9 cellular contexts compared by ENCODE assay signal in the genomic region with DNA sequence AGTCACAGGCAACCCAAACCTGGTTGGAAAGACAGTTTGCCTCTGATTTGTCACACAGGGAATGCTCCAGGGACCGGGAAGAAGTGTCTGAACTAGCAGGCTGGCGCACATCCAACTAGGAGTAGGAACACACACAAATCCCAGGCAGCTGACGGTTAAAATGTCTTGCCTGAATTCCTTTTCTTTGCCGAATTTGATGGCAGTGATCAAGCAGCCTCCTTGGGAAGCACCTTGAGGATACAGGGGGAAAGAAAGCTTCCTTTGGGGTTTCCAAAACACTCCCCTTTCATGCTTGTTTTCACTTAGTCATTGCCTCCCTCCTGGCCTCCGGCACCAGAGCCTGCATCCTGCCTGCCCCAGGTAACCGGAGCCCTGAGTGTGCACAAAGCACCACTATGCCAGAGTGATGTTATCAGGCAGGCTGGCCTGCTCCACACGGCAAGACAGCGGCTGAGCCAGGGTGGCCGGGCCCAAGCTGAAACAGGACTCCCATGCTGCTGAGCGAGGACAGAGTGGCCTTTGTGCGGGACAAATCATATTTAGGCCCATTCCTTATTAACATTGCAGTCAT.
DNase-seq lines count a peak whose midpoint lies in the region; ATAC-seq and TF ChIP-seq lines count a peak whose summit lies in the region.
"Had no signal": no experiment of that assay in that cellular context is flagged by ENCODE, and none has a peak within 500 bp of the region (broad histone marks: within the 10 kb centered on the region; RNA-seq: fewer than 3 reads in every experiment).

No MANE protein-coding gene starts in this region.

- H3K79me2 ChIP-seq in Karpas-422 (ENCODE audit: low read length), result no peaks in the 10 kb centered on the region

- CTCF ChIA-PET in HEK293 (lab: Yijun Ruan, JAX), result interaction anchor here (0.9 to 1.8 kb wide), 6 partner anchors 11 to 213 kb away, joined by 3 to 8 read pairs (median 5); no protein-coding TSS in a partner anchor

- H3K9ac ChIP-seq in Karpas-422 (ENCODE audit: low read length), result no peak overlapping the region
- H3K9ac ChIP-seq: BLaER1 treated with 17β-estradiol and CSF1 and Interleukin-3, amounts not matched to agents 10 nM and 100 nM had no signal

- H3K4me1 ChIP-seq in HEK293 (ENCODE audit: control insufficient read depth, insufficient read depth, low read length), result no peaks in the 10 kb centered on the region; the same call in 1 of the 2 replicates
- H3K4me1 ChIP-seq in foreskin keratinocyte, result peaks cover 6% of the 10 kb centered on the region
- no peaks in the 10 kb centered on the region for H3K4me1 ChIP-seq in Karpas-422 (ENCODE audit: low read length)
- no peaks in the 10 kb centered on the region for H3K4me1 ChIP-seq in sigmoid colon
- H3K4me1 ChIP-seq: BLaER1 treated with 17β-estradiol and CSF1 and Interleukin-3, amounts not matched to agents 10 nM and 100 nM had no signal

- no peak for TF ChIP-seq POLR2A in sigmoid colon (IDR thresholded peaks at IDR 0.05)

- POLR2A ChIA-PET in HEK293 (lab: Yijun Ruan, JAX), result no interaction called here

- H3K4me3 ChIP-seq in AG10803 (ENCODE audit: low read length) (no peak overlapping the region), HEK293 (ENCODE audit: low read depth, low read length) (no peak overlapping the region), Karpas-422 (ENCODE audit: low read length) (no peak overlapping the region), sigmoid colon (no peak overlapping the region)
- H3K4me3 ChIP-seq: BLaER1 treated with 17β-estradiol and CSF1 and Interleukin-3, amounts not matched to agents 10 nM and 100 nM had no signal

- no peak for TF ChIP-seq CTCF in AG10803 (conservative IDR thresholded peaks at IDR 0.05; ENCODE audit: low read length)
- TF ChIP-seq CTCF in HEK293 (tag by site-specific recombination; IDR thresholded peaks at IDR 0.05), result no peak
- TF ChIP-seq CTCF in foreskin keratinocyte (conservative IDR thresholded peaks at IDR 0.05), result no peak
- TF ChIP-seq CTCF in sigmoid colon (IDR thresholded peaks at IDR 0.05), result no peak

- no peak overlapping the region for H3K4me2 ChIP-seq in Karpas-422 (ENCODE audit: low read depth, low read length, poor library complexity, severe bottlenecking)
- H3K4me2 ChIP-seq: BLaER1 treated with 17β-estradiol and CSF1 and Interleukin-3, amounts not matched to agents 10 nM and 100 nM had no signal

- no peaks in the 10 kb centered on the region for H3K9me2 ChIP-seq in Karpas-422 (replicated peaks; ENCODE audit: insufficient read depth, low read length)

- no peak overlapping the region for H2AFZ ChIP-seq in Karpas-422 (ENCODE audit: low read length)

- no peaks in the 10 kb centered on the region for H4K20me1 ChIP-seq in Karpas-422 (ENCODE audit: insufficient read depth, low read depth, low read length)
- H4K20me1 ChIP-seq: BLaER1 treated with 17β-estradiol and CSF1 and Interleukin-3, amounts not matched to agents 10 nM and 100 nM had no signal

- DNase-seq in AG10803 (ENCODE audit: low read depth) (peak; percentile 3), NCI-H774 (lab: John Stamatoyannopoulos, UW) (peak; percentile 36), foreskin keratinocyte (peak; percentile 83 to 87), Karpas-422 (no peak), sigmoid colon (no peak), LoVo (ENCODE audit: low spot score) (no peak), AML-193 (lab: John Stamatoyannopoulos, UW) (no peak)

- no peaks in the 10 kb centered on the region for H3K9me3 ChIP-seq in HEK293 (ENCODE audit: control insufficient read depth, insufficient read depth, low read depth, low read length)
- H3K9me3 ChIP-seq in Karpas-422 (ENCODE audit: low read length), result no peaks in the 10 kb centered on the region
- H3K9me3 ChIP-seq in sigmoid colon, result peaks cover 0 to 3% (median 0%) of the 10 kb centered on the region in 4 donors
- H3K9me3 ChIP-seq: BLaER1 treated with 17β-estradiol and CSF1 and Interleukin-3, amounts not matched to agents 10 nM and 100 nM had no signal

- 60 to 66% methylated on average over 11 of the region's 11 CpGs for WGBS in sigmoid colon, 2 donors

- intact Hi-C loops in sigmoid colon (cut with DNase I), result no loop called here

- no peak for TF ChIP-seq EP300 in sigmoid colon (IDR thresholded peaks at IDR 0.05)

- no peak overlapping the region; the same call in 1 of the 2 replicates for H3K27ac ChIP-seq in HEK293 (ENCODE audit: extremely low read depth, low read depth, low read length)
- H3K27ac ChIP-seq in foreskin keratinocyte, result no peak overlapping the region
- no peak overlapping the region for H3K27ac ChIP-seq in Karpas-422 (ENCODE audit: low read length)
- no peak overlapping the region for H3K27ac ChIP-seq in sigmoid colon
- H3K27ac ChIP-seq: BLaER1 treated with 17β-estradiol and CSF1 and Interleukin-3, amounts not matched to agents 10 nM and 100 nM had no signal

- H3K27me3 ChIP-seq in foreskin keratinocyte, result peaks cover 8% of the 10 kb centered on the region
- H3K27me3 ChIP-seq in Karpas-422 (ENCODE audit: low read length), result no peaks in the 10 kb centered on the region
- no peaks in the 10 kb centered on the region for H3K27me3 ChIP-seq in sigmoid colon
- H3K27me3 ChIP-seq: BLaER1 treated with 17β-estradiol and CSF1 and Interleukin-3, amounts not matched to agents 10 nM and 100 nM had no signal

- H3K36me3 ChIP-seq in HEK293 (ENCODE audit: control insufficient read depth in 2 of 2, insufficient read depth in 1 of 2, low read length in 2 of 2), result no peaks in the 10 kb centered on the region
- H3K36me3 ChIP-seq in Karpas-422 (ENCODE audit: insufficient read depth, low read length), result no peaks in the 10 kb centered on the region
- H3K36me3 ChIP-seq in sigmoid colon, result no peaks in the 10 kb centered on the region
- H3K36me3 ChIP-seq: BLaER1 treated with 17β-estradiol and CSF1 and Interleukin-3, amounts not matched to agents 10 nM and 100 nM had no signal

- ATAC-seq in foreskin keratinocyte, result peak; percentile 100

TF ChIP-seq in HEK293, 187 proteins besides CTCF, POLR2A, EP300 and RAD21:
- TF ChIP-seq ZNF600 (tag by site-specific recombination; IDR thresholded peaks at IDR 0.05) (peak; percentile 78), ZNF202 (tag by site-specific recombination; IDR thresholded peaks at IDR 0.05; ENCODE audit: borderline replicate concordance) (no peak), GLIS1 (tag by site-specific recombination; IDR thresholded peaks at IDR 0.05) (peak; percentile 18; the same call in 1 of the 2 replicates), ZSCAN16 (tag by site-specific recombination; IDR thresholded peaks at IDR 0.05) (peak; percentile 80; the same call in 1 of the 2 replicates), ZBTB17 (tag by site-specific recombination; IDR thresholded peaks at IDR 0.05) (peak; percentile 55; the same call in 1 of the 2 replicates), ZBTB48 (tag by site-specific recombination; IDR thresholded peaks at IDR 0.05) (peak; percentile 82), ZBTB20 (tag by site-specific recombination; IDR thresholded peaks at IDR 0.05) (no peak), ZNF132 (tag by site-specific recombination; IDR thresholded peaks at IDR 0.05; ENCODE audit: borderline replicate concordance) (no peak), ZNF48 (tag by site-specific recombination; IDR thresholded peaks at IDR 0.05) (no peak)

Comparison
In these comparisons a context has a peak if more than half of its experiments do, and no peak if none do; other contexts are left out.
1. DNase-seq: peak in AG10803 (single experiment), NCI-H774 (single experiment) and foreskin keratinocyte (2 of 2); none in Karpas-422 (single experiment), sigmoid colon (single experiment), LoVo (single experiment) and AML-193 (0 of 2).